ENCODE assay signal across 38 cellular contexts in genomic region chr9:69073103-69073502, GRCh38. TPM values are rescaled to one million over a fixed set of nuclear protein-coding genes. Genes with fewer than 3 reads are reported as not detected.
"Had no signal": no experiment of that assay in that cellular context is flagged by ENCODE, and none has a peak within 500 bp of the region (broad histone marks: within the 10 kb centered on the region; RNA-seq: fewer than 3 reads in every experiment).

No MANE protein-coding gene starts in this region.

- DNase-seq: Karpas-422, Kasumi-1, MG63, MM.1S, MV-4-11, NCI-H1048, NCI-H1092, NCI-H1092 treated with DMSO at 0.1 percent for 48 hours, NCI-H1105, NCI-H1105 treated with DMSO at 0.1 percent for 48 hours, NCI-H1417, NCI-H1417 treated with DMSO at 0.1 percent for 48 hours, NCI-H1436, NCI-H1436 treated with DMSO at 0.1 percent for 48 hours, NCI-H146, NCI-H1694, NCI-H1694 treated with DMSO at 0.1 percent for 48 hours, NCI-H187, NCI-H187 treated with DMSO at 0.1 percent for 48 hours, NCI-H1930, NCI-H2029, NCI-H2029 treated with DMSO at 0.1 percent for 48 hours, NCI-H2081, NCI-H2081 treated with DMSO at 0.1 percent for 48 hours, NCI-H2107, NCI-H2171, NCI-H2171 treated with DMSO at 0.1 percent for 48 hours, NCI-H2227 treated with DMSO at 0.1 percent for 48 hours, NCI-H226, NCI-H345, NCI-H446, NCI-H446 treated with DMSO at 0.1 percent for 48 hours, NCI-H510A, NCI-H510A treated with DMSO at 0.1 percent for 48 hours had no signal

- H3K4me3 ChIP-seq: MG63 had no signal

- H3K9me3 ChIP-seq: MG63 had no signal

- H3K36me3 ChIP-seq: MG63 had no signal

- H3K27me3 ChIP-seq: MG63 had no signal

RNA-seq across cellular contexts. Expression of gene PRKACG, which starts 59.2 kb away (rescaled TPM):
- total RNA-seq: LHCN-M2, M059J, MCF 10A, NCI-H460 had no signal
